ENCODE assay signal across 22 cellular contexts in genomic region chr2:158391361-158391760, GRCh38.
"Had no signal": no experiment of that assay in that cellular context is flagged by ENCODE, and none has a peak within 500 bp of the region (broad histone marks: within the 10 kb centered on the region; RNA-seq: fewer than 3 reads in every experiment).

No MANE protein-coding gene starts in this region.

- H3K36me3 ChIP-seq: neural progenitor cell, right atrium auricular region, thoracic aorta had no signal

- H3K9ac ChIP-seq: neural progenitor cell had no signal

- H3K4me1 Mint-ChIP-seq: memory B cell had no signal

- H3K36me3 Mint-ChIP-seq: memory B cell; naive thymus-derived CD4-positive, alpha-beta T cell; neural progenitor cell had no signal

- H3K4me3 ChIP-seq: neural progenitor cell, right atrium auricular region, thoracic aorta had no signal

- H3K9me3 Mint-ChIP-seq: activated naive CD8-positive, alpha-beta T cell treated with anti-CD3 and anti-CD28 coated beads, Interleukin-2, amount 50 U/mL, for 24 hours; naive thymus-derived CD4-positive, alpha-beta T cell; neural progenitor cell; stimulated activated naive CD8-positive, alpha-beta T cell treated with anti-CD3 and anti-CD28 coated beads, Interleukin-15, Interleukin-2, amounts not matched to agents 100 ng/mL and 50 ng/mL, for 24 hours had no signal

- H3K4me3 Mint-ChIP-seq: activated CD4-positive, alpha-beta T cell treated with anti-CD3 and anti-CD28 coated beads for 36 hours; activated naive CD8-positive, alpha-beta T cell treated with anti-CD3 and anti-CD28 coated beads, Interleukin-2, amount 50 U/mL, for 24 hours; memory B cell; naive thymus-derived CD4-positive, alpha-beta T cell; neural progenitor cell; stimulated activated naive CD8-positive, alpha-beta T cell treated with anti-CD3 and anti-CD28 coated beads, Interleukin-15, Interleukin-2, amounts not matched to agents 100 ng/mL and 50 ng/mL, for 24 hours had no signal

- H3K4me1 ChIP-seq: right atrium auricular region had no signal

- H3K4me2 ChIP-seq: neural progenitor cell had no signal

- DNase-seq: activated CD4-positive, alpha-beta T cell treated with anti-CD3 and anti-CD28 coated beads for 36 hours; activated CD4-positive, CD25-positive, alpha-beta regulatory T cell; activated CD8-positive, alpha-beta memory T cell treated with anti-CD3 and anti-CD28 coated beads for 24 hours; activated gamma-delta T cell; activated naive CD4-positive, alpha-beta T cell treated with anti-CD3 and anti-CD28 coated beads, Interleukin-2, amount 50 U/mL, for 16 hours; activated naive CD8-positive, alpha-beta T cell treated with anti-CD3 and anti-CD28 coated beads, Interleukin-2, amount 50 U/mL, for 24 hours; amygdala; dermis blood vessel endothelial cell; effector CD4-positive, alpha-beta T cell; erythroblast; head of caudate nucleus; hippocampal formation; midbrain; naive thymus-derived CD4-positive, alpha-beta T cell; occipital lobe; stimulated activated CD4-positive, alpha-beta T cell treated with anti-CD3 and anti-CD28 coated beads, Interleukin-2, amount 100 ng/mL, for 48 hours; trophoblast cell had no signal

- H3K9me3 ChIP-seq: right atrium auricular region, thoracic aorta had no signal

- H3K27ac ChIP-seq: neural progenitor cell, right atrium auricular region, thoracic aorta had no signal

- H3K27ac Mint-ChIP-seq: activated naive CD8-positive, alpha-beta T cell treated with anti-CD3 and anti-CD28 coated beads, Interleukin-2, amount 50 U/mL, for 24 hours; memory B cell; naive thymus-derived CD4-positive, alpha-beta T cell; neural progenitor cell; stimulated activated naive CD8-positive, alpha-beta T cell treated with anti-CD3 and anti-CD28 coated beads, Interleukin-15, Interleukin-2, amounts not matched to agents 100 ng/mL and 50 ng/mL, for 24 hours had no signal

- H2AFZ ChIP-seq: neural progenitor cell had no signal

- H3K27me3 ChIP-seq: neural progenitor cell, right atrium auricular region had no signal
